In the genomic region with DNA sequence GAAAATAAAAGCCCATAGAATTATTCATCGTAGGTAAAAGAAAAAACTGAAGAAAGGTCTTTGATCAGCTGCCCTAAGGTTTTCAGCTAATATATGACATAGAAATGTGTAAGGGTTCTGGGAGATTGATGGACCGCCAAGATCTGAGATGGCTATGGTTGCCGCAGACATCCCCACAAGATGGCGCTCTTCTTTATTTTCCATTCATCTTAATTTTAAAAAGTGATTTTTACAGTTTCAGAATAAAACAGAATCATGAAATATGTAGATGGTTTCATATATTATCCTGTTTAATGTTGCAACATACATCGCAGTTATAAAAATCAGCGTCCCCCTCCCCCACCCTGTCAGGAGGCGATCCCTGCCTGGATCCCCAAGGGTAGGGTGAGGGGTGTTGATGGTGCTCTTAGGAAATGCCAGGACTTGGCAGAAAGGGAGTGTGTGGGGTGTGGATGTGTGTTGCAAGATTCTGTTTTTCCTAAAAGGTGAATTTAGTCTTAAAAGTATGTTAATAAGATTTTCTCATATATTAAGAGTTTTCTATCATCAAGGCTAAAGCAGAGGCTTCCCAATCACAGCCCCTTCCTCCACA, we compare ENCODE assay signal across 8 cellular contexts.
DNase-seq lines count a peak whose midpoint lies in the region; ATAC-seq, FAIRE-seq and TF ChIP-seq lines count a peak whose summit lies in the region.

No MANE protein-coding gene starts in this region.

- TF ChIP-seq CTCF in Calu3 (IDR thresholded peaks at IDR 0.05; ENCODE audit: unreplicated experiment) (peak; percentile 84), type B pancreatic cell (conservative IDR thresholded peaks at IDR 0.05) (peak; percentile 84)

- peaks cover 45% of the 10 kb centered on the region for H3K27me3 Mint-ChIP-seq in Calu3 (ENCODE audit: unreplicated experiment)
- H3K27me3 Mint-ChIP-seq in activated CD4-positive, alpha-beta T cell treated with anti-CD3 and anti-CD28 coated beads, Interleukin-2, amount 10 ng/mL, durations not matched to agents 7 days and 5 days: peaks cover 76% of the 10 kb centered on the region
- H3K27me3 Mint-ChIP-seq in immature natural killer cell (ENCODE audit: low read depth in 3 of 3): peaks cover 9 to 31% (median 10%) of the 10 kb centered on the region in 3 donors
- peaks cover 68% of the 10 kb centered on the region for H3K27me3 Mint-ChIP-seq in type B pancreatic cell

- TF ChIP-seq POLR2A in H54 (IDR thresholded peaks at IDR 0.05; ENCODE audit: low read depth, low read length): no peak

- H3K4me3 Mint-ChIP-seq in Calu3 (ENCODE audit: low read depth, unreplicated experiment) (no peak overlapping the region), immature natural killer cell (no peak overlapping the region), type B pancreatic cell (no peak overlapping the region)
- H3K4me3 Mint-ChIP-seq in activated CD4-positive, alpha-beta T cell treated with anti-CD3 and anti-CD28 coated beads, Interleukin-2, amount 10 ng/mL, durations not matched to agents 7 days and 5 days: no peak overlapping the region

- DNase-seq in Calu3 (peak; percentile 42), HEK293T (ENCODE audit: extremely low spot score) (peak; percentile 25), immature natural killer cell (peak in 2 of 3 donors; percentile 1 to 28), type B pancreatic cell (ENCODE audit: extremely low spot score, unreplicated experiment) (no peak), H54 (ENCODE audit: insufficient read length, low spot score) (no peak), GF-D8 (lab: John Stamatoyannopoulos, UW) (no peak)
- peak; percentile 40 for DNase-seq in activated CD4-positive, alpha-beta T cell treated with anti-CD3 and anti-CD28 coated beads, Interleukin-2, amount 10 ng/mL, durations not matched to agents 7 days and 5 days

- POLR2A ChIA-PET in HEK293T (lab: Yijun Ruan, JAX): no interaction called here
- POLR2A ChIA-PET in activated CD4-positive, alpha-beta T cell treated with anti-CD3 and anti-CD28 coated beads, Interleukin-2, amount 10 ng/mL, durations not matched to agents 7 days and 5 days (lab: Charles Lee): no interaction called here

- no peak overlapping the region for H3K27ac Mint-ChIP-seq in Calu3 (ENCODE audit: unreplicated experiment)
- H3K27ac Mint-ChIP-seq in activated CD4-positive, alpha-beta T cell treated with anti-CD3 and anti-CD28 coated beads, Interleukin-2, amount 10 ng/mL, durations not matched to agents 7 days and 5 days: no peak overlapping the region
- no peak overlapping the region for H3K27ac Mint-ChIP-seq in immature natural killer cell
- H3K27ac Mint-ChIP-seq in type B pancreatic cell: no peak overlapping the region

- ATAC-seq in HG02642 (IDR thresholded peaks at IDR 0.05; ENCODE audit: poor library complexity, unreplicated experiment): no peak

- no peaks in the 10 kb centered on the region for H3K9me3 Mint-ChIP-seq in Calu3 (ENCODE audit: low read depth, unreplicated experiment)
- H3K9me3 Mint-ChIP-seq in activated CD4-positive, alpha-beta T cell treated with anti-CD3 and anti-CD28 coated beads, Interleukin-2, amount 10 ng/mL, durations not matched to agents 7 days and 5 days: no peaks in the 10 kb centered on the region
- no peaks in the 10 kb centered on the region for H3K9me3 Mint-ChIP-seq in immature natural killer cell
- H3K9me3 Mint-ChIP-seq in type B pancreatic cell: no peaks in the 10 kb centered on the region

- no peaks in the 10 kb centered on the region for H3K4me1 Mint-ChIP-seq in Calu3 (ENCODE audit: low read depth, unreplicated experiment)
- peaks cover 8% of the 10 kb centered on the region for H3K4me1 Mint-ChIP-seq in activated CD4-positive, alpha-beta T cell treated with anti-CD3 and anti-CD28 coated beads, Interleukin-2, amount 10 ng/mL, durations not matched to agents 7 days and 5 days
- H3K4me1 Mint-ChIP-seq in immature natural killer cell: no peaks in the 10 kb centered on the region
- H3K4me1 Mint-ChIP-seq in type B pancreatic cell (ENCODE audit: unreplicated experiment): no peaks in the 10 kb centered on the region

- FAIRE-seq in H54 (lab: Jason Lieb, UNC): no peak

- no TSS peak for BruUV-seq in Calu3 (replicated peaks; lab: Mats Ljungman, UMichigan)

- CTCF ChIA-PET in Calu3 (lab: Charles Lee): interaction anchor here (0.8 to 0.9 kb wide), 2 partner anchors 191 to 638 kb away, joined by 3 read pairs; no protein-coding TSS in a partner anchor
- CTCF ChIA-PET in HEK293T (lab: Yijun Ruan, JAX): interaction anchor here (0.6 to 1.0 kb wide), 7 partner anchors 12 to 638 kb away, joined by 3 to 5 read pairs (median 3); no protein-coding TSS in a partner anchor
- CTCF ChIA-PET in activated CD4-positive, alpha-beta T cell treated with anti-CD3 and anti-CD28 coated beads, Interleukin-2, amount 10 ng/mL, durations not matched to agents 7 days and 5 days (lab: Charles Lee): interaction anchor here (1.5 kb wide), 1 partner anchor 192 kb away, joined by 5 read pairs; no protein-coding TSS in a partner anchor

- no peaks in the 10 kb centered on the region for H3K36me3 Mint-ChIP-seq in Calu3 (ENCODE audit: insufficient read depth, unreplicated experiment)
- no peaks in the 10 kb centered on the region for H3K36me3 Mint-ChIP-seq in activated CD4-positive, alpha-beta T cell treated with anti-CD3 and anti-CD28 coated beads, Interleukin-2, amount 10 ng/mL, durations not matched to agents 7 days and 5 days (ENCODE audit: low read depth)
- no peaks in the 10 kb centered on the region for H3K36me3 Mint-ChIP-seq in immature natural killer cell
- no peaks in the 10 kb centered on the region for H3K36me3 Mint-ChIP-seq in type B pancreatic cell

- intact Hi-C loops in Calu3 (cut with micrococcal nuclease; ENCODE audit: unreplicated experiment): loop anchor here (2.0 to 10.0 kb wide), 6 partner anchors 114 to 577 kb away; no protein-coding TSS in a partner anchor

TF ChIP-seq in HEK293T, 16 proteins besides CTCF, POLR2A, EP300 and RAD21:
- TF ChIP-seq HDGF (IDR thresholded peaks at IDR 0.05; ENCODE audit: borderline replicate concordance): no peak
- TF ChIP-seq, protein P1, sequence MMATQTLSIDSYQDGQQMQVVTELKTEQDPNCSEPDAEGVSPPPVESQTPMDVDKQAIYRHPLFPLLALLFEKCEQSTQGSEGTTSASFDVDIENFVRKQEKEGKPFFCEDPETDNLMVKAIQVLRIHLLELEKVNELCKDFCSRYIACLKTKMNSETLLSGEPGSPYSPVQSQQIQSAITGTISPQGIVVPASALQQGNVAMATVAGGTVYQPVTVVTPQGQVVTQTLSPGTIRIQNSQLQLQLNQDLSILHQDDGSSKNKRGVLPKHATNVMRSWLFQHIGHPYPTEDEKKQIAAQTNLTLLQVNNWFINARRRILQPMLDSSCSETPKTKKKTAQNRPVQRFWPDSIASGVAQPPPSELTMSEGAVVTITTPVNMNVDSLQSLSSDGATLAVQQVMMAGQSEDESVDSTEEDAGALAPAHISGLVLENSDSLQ (IDR thresholded peaks at IDR 0.05): peak; percentile 21; the same call in 1 of the 2 replicates

Comparison
In these comparisons a context has a peak if more than half of its experiments do, and no peak if none do; other contexts are left out.
1. DNase-seq: peak in Calu3 (single experiment), HEK293T (single experiment), activated CD4-positive, alpha-beta T cell treated with anti-CD3 and anti-CD28 coated beads, Interleukin-2, amount 10 ng/mL, durations not matched to agents 7 days and 5 days (single experiment) and immature natural killer cell (2 of 3); none in type B pancreatic cell (single experiment), H54 (single experiment) and GF-D8 (single experiment).